ENCODE assay signal across 1 cellular context in the genomic region with DNA sequence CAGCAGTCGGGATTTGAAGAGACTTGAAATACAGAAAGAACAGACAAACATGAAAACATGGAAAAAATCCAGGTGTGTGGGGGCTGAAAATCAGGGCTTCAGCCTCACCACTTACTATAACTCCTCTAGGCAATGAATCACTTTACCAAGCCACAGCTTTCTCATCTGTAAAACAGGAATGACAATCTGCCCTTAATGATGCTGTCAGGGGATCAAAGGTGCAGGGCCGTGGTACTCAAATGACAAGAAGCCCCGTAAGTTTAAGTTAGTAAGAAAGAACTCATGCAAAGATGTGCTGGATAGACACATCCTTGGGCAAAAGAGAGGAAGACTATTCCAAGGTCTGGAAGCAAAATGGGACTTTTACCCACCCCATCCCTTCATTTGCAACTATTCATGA.
TF ChIP-seq lines count a peak whose summit lies in the region.

No MANE protein-coding gene starts in this region.

TF ChIP-seq in WTC11, 78 proteins besides CTCF, POLR2A, EP300 and RAD21 (continued from another document):
- TF ChIP-seq STAT6 (CRISPR knock-in tag; conservative IDR thresholded peaks at IDR 0.05; ENCODE audit: low read depth) (no peak), SMAD4 (CRISPR knock-in tag; IDR thresholded peaks at IDR 0.05) (no peak), ZNF512 (CRISPR knock-in tag; IDR thresholded peaks at IDR 0.05; ENCODE audit: borderline replicate concordance) (no peak), ZNF121 (CRISPR knock-in tag; IDR thresholded peaks at IDR 0.05) (no peak), GRHL2 (CRISPR knock-in tag; IDR thresholded peaks at IDR 0.05; ENCODE audit: insufficient replicate concordance, severe bottlenecking) (no peak), ZBTB43 (CRISPR knock-in tag; IDR thresholded peaks at IDR 0.05) (no peak), NFE2L1 (CRISPR knock-in tag; IDR thresholded peaks at IDR 0.05) (no peak), JAZF1 (CRISPR knock-in tag; IDR thresholded peaks at IDR 0.05) (no peak), AFF4 (CRISPR knock-in tag; IDR thresholded peaks at IDR 0.05; ENCODE audit: borderline replicate concordance) (no peak), TCF7 (CRISPR knock-in tag; IDR thresholded peaks at IDR 0.05; ENCODE audit: low read depth) (no peak)
